8 cellular contexts compared by ENCODE assay signal in genomic region chrX:23317799-23318724, GRCh38. TPM values are rescaled to one million over a fixed set of nuclear protein-coding genes. Genes with fewer than 3 reads are reported as not detected.
DNase-seq lines count a peak whose midpoint lies in the region; ATAC-seq, FAIRE-seq and TF ChIP-seq lines count a peak whose summit lies in the region.

No MANE protein-coding gene starts in this region.

- H3K4me2 ChIP-seq in GM12878 (ENCODE audit: control insufficient read depth, insufficient read depth), result no peak overlapping the region

- H3K27me3 ChIP-seq in A673 (replicated peaks; ENCODE audit: insufficient read depth, low read depth, low read length, poor library complexity) (no peaks in the 10 kb centered on the region), GM12878 (replicated peaks in 1 of 2; ENCODE audit: control insufficient read depth in 2 of 2, insufficient read depth in 2 of 2, low read length in 1 of 2) (no peaks in the 10 kb centered on the region), lung (ENCODE audit: control insufficient read depth, insufficient read depth) (no peaks in the 10 kb centered on the region)

- H3K9me3 ChIP-seq in A673 (ENCODE audit: low read depth, low read length, poor library complexity, severe bottlenecking), result no peaks in the 10 kb centered on the region
- no peaks in the 10 kb centered on the region for H3K9me3 ChIP-seq in GM12878 (replicated peaks; ENCODE audit: control insufficient read depth, insufficient read depth, low read length)
- no peaks in the 10 kb centered on the region for H3K9me3 ChIP-seq in lung (ENCODE audit: control insufficient read depth in 2 of 2, insufficient read depth in 1 of 2, low read length in 1 of 2)

- H3K4me1 ChIP-seq in A673 (ENCODE audit: insufficient read depth, low read length, poor library complexity, severe bottlenecking) (no peaks in the 10 kb centered on the region), GM12878 (ENCODE audit: control insufficient read depth, insufficient read depth, low read length) (no peaks in the 10 kb centered on the region), lung (ENCODE audit: control insufficient read depth in 2 of 2, insufficient read depth in 2 of 2, low read length in 2 of 2) (no peaks in the 10 kb centered on the region)

- CTCF ChIA-PET in A673 (lab: Charles Lee), result interaction anchor here (0.6 kb wide), 2 partner anchors 652 to 877 kb away, joined by 3 read pairs; no protein-coding TSS in a partner anchor
- CTCF ChIA-PET in GM12878 (lab: Yijun Ruan, JAX), result interaction anchor here (0.7 to 1.4 kb wide), 17 partner anchors 9 to 1333 kb away, joined by 3 to 23 read pairs (median 3); no protein-coding TSS in a partner anchor

- peak; percentile 68 for ATAC-seq in HG02623 (IDR thresholded peaks at IDR 0.05; ENCODE audit: unreplicated experiment)
- peak; percentile 99 for ATAC-seq in GM12878
- ATAC-seq in lung (ENCODE audit: insufficient read depth, low FRiP score), result peak; percentile 90

- H2AFZ ChIP-seq in GM12878 (ENCODE audit: control insufficient read depth, low read depth, low read length), result no peak overlapping the region

- TF ChIP-seq CTCF in A673 (conservative IDR thresholded peaks at IDR 0.05; ENCODE audit: low read depth, low read length) (peak; percentile 92), GM12878 (IDR thresholded peaks at IDR 0.05 in 2 of 3, conservative IDR thresholded peaks at IDR 0.05 in 1 of 3; ENCODE audit: control insufficient read depth in 2 of 3, extremely low read depth in 1 of 3, insufficient read depth in 1 of 3, low read depth in 3 of 3, low read length in 3 of 3) (peak; percentile 76 to 96 (median 88)), lung (IDR thresholded peaks at IDR 0.05; ENCODE audit: control extremely low read depth, extremely low read depth) (peak; percentile 25)

- intact Hi-C loops in A673 (cut with micrococcal nuclease; ENCODE audit: unreplicated experiment), result loop anchor here (2.0 to 10.0 kb wide), 2 partner anchors 303 to 1181 kb away; no protein-coding TSS in a partner anchor
- intact Hi-C loops in GM12878 (cut with micrococcal nuclease; ENCODE audit: unreplicated experiment), result loop anchor here (2.0 to 10.0 kb wide), 2 partner anchors 237 to 309 kb away; no protein-coding TSS in a partner anchor

- DNase-seq in A673 (ENCODE audit: low spot score) (peak; percentile 51), GM12891 (ENCODE audit: insufficient read length, low spot score) (no peak), NCI-H748 treated with DMSO at 0.1 percent for 48 hours (lab: John Stamatoyannopoulos, UW) (peak; percentile 6), GM12878 (ENCODE audit: low read depth, low spot score) (no peak), lung (ENCODE audit: low spot score) (peak; percentile 34), NCI-H2029 (lab: John Stamatoyannopoulos, UW) (no peak), MV-4-11 (lab: John Stamatoyannopoulos, UW) (no peak)

- peak; percentile 60 for TF ChIP-seq RAD21 in GM12878 (IDR thresholded peaks at IDR 0.05; ENCODE audit: insufficient read depth, low read depth, low read length)

- POLR2A ChIA-PET in A673 (lab: Charles Lee; ENCODE audit: low non-redundant PET) (no interaction called here), GM12878 (lab: Charles Lee) (interaction anchor here (0.6 kb wide), 1 partner anchor 200 kb away, joined by 3 read pairs; no protein-coding TSS in a partner anchor)

- RAD21 ChIA-PET in GM12878 (lab: Charles Lee; ENCODE audit: unreplicated experiment), result interaction anchor here (0.9 to 1.4 kb wide), 4 partner anchors 310 to 1333 kb away, joined by 3 to 21 read pairs (median 5); no protein-coding TSS in a partner anchor

- peak; percentile 85 for FAIRE-seq in GM12891 (lab: Jason Lieb, UNC)
- FAIRE-seq in GM12878 (lab: Jason Lieb, UNC), result peak; percentile 74

- no peak overlapping the region for H3K9ac ChIP-seq in GM12878 (ENCODE audit: control insufficient read depth, insufficient read depth, low read length)

- H3K36me3 ChIP-seq in A673 (ENCODE audit: insufficient read depth, low read length, poor library complexity, severe bottlenecking), result no peaks in the 10 kb centered on the region
- H3K36me3 ChIP-seq in GM12878 (ENCODE audit: control insufficient read depth in 2 of 2, insufficient read depth in 2 of 2, low read length in 1 of 2), result no peaks in the 10 kb centered on the region
- no peaks in the 10 kb centered on the region for H3K36me3 ChIP-seq in lung (ENCODE audit: control insufficient read depth in 2 of 2, insufficient read depth in 2 of 2, low read length in 2 of 2)

- no peak overlapping the region for H3K4me3 ChIP-seq in A673 (ENCODE audit: low read depth, low read length, poor library complexity, severe bottlenecking)
- no peak overlapping the region for H3K4me3 ChIP-seq in GM12878
- H3K4me3 ChIP-seq in lung, result no peak overlapping the region

- H3K79me2 ChIP-seq in GM12878 (ENCODE audit: control insufficient read depth, insufficient read depth, low read length), result no peaks in the 10 kb centered on the region

- BruUV-seq in A673 (replicated peaks; lab: Mats Ljungman, UMichigan) (no TSS peak), GM12878 (replicated peaks; lab: Mats Ljungman, UMichigan) (no TSS peak)

- no peaks in the 10 kb centered on the region for H4K20me1 ChIP-seq in GM12878 (ENCODE audit: control insufficient read depth, insufficient read depth)

- SMC1A ChIA-PET in GM12878 (lab: Charles Lee; ENCODE audit: uncharacterized antibody, unreplicated experiment), result interaction anchor here (0.6 to 1.6 kb wide), 7 partner anchors 15 to 1338 kb away, joined by 3 to 13 read pairs (median 4); no protein-coding TSS in a partner anchor

- in situ Hi-C loops in GM12878 (cut with MboI), result no loop called here

- TF ChIP-seq POLR2A in GM12891 (IDR thresholded peaks at IDR 0.05; ENCODE audit: low read depth, low read length), result no peak
- TF ChIP-seq POLR2A in GM12878 (IDR thresholded peaks at IDR 0.05; ENCODE audit: low read depth, low read length), result no peak

- H3K27ac ChIP-seq in A673 (ENCODE audit: low read depth, low read length, poor library complexity, severe bottlenecking), result no peak overlapping the region
- H3K27ac ChIP-seq in GM12878 (ENCODE audit: control insufficient read depth, insufficient read depth), result no peak overlapping the region
- H3K27ac ChIP-seq in lung (ENCODE audit: low read depth in 1 of 2, low read length in 1 of 2), result no peak overlapping the region

- TF ChIP-seq EP300 in GM12878 (IDR thresholded peaks at IDR 0.05; ENCODE audit: borderline replicate concordance in 1 of 2, control insufficient read depth in 1 of 2, low read depth in 2 of 2, low read length in 2 of 2), result no peak

- WGBS in GM12878 (ENCODE audit: insufficient coverage, insufficient replicate concordance, low lambda C conversion rate, missing lambda C conversion rate), result 5% methylated on average over 11 of the region's 11 CpGs
- WGBS in lung, 2 donors, result 43 to 48% methylated on average over 10 to 11 of the region's 11 CpGs

TF ChIP-seq in GM12891, 5 proteins besides CTCF, POLR2A, EP300 and RAD21:
- TF ChIP-seq POLR2AphosphoS5 (IDR thresholded peaks at IDR 0.05; ENCODE audit: low read depth, low read length) (no peak), PAX5 (IDR thresholded peaks at IDR 0.05; ENCODE audit: insufficient read depth, low read length, severe bottlenecking) (no peak), SPI1 (IDR thresholded peaks at IDR 0.05; ENCODE audit: low read depth, low read length) (no peak), POU2F2 (IDR thresholded peaks at IDR 0.05; ENCODE audit: low read depth, low read length) (no peak), TAF1 (IDR thresholded peaks at IDR 0.05; ENCODE audit: low read depth, low read length) (no peak)

TF ChIP-seq in GM12878, 131 proteins besides CTCF, POLR2A, EP300 and RAD21 (continues in another document):
- TF ChIP-seq RAD51 (IDR thresholded peaks at IDR 0.05) (no peak), FOXK2 (IDR thresholded peaks at IDR 0.05) (no peak), SMC3 (IDR thresholded peaks at IDR 0.05; ENCODE audit: borderline replicate concordance, low read length) (peak; percentile 57; the same call in 1 of the 2 replicates), RBBP5 (conservative IDR thresholded peaks at IDR 0.05) (no peak), IRF4 (IDR thresholded peaks at IDR 0.05; ENCODE audit: low read depth, low read length) (0 out of 2 replicates have a peak, but pooled peaks have one; percentile 26), SMAD1 (IDR thresholded peaks at IDR 0.05; ENCODE audit: low read depth, partially characterized antibody) (no peak), CBX3 (IDR thresholded peaks at IDR 0.05; ENCODE audit: borderline replicate concordance, low read depth) (no peak)

RNA-seq across cellular contexts. Expression of gene PTCHD1, which starts 16.6 kb away (rescaled TPM):
- total RNA-seq in A673 (2021) (0.02 TPM in 1 of 2 replicates, not detected in the other), GM12878 (2014; rRNA removed) (not detected in 2 replicates), GM12878 (2014; rRNA removed; fragmentation: Illumina TruSeq; extraction: Trizol) (not detected in 2 replicates), GM12878 (2021) (not detected in 2 replicates), lung (under 1 TPM; 0.28 to 0.48 TPM)
- polyA plus RNA-seq in GM12891 (2012; ENCODE audit: low read depth, missing spikeins), result not detected
- not detected in 2 replicates for total RNA-seq in GM12878 (2013; cell fraction: nucleolus; rRNA removed)
- not detected for polyA plus RNA-seq in GM12878 (2011; ENCODE audit: low read depth)
- polyA plus RNA-seq in GM12878 (2011; rRNA removed) (not detected in 2 replicates), GM12878 (2014; fragmentation: Illumina TruSeq; extraction: Trizol) (not detected in 2 replicates), GM12878 (2014; fragmentation: Nextera tagmentation; extraction: Ambion mirVana) (not detected), GM12878 (2014; rRNA removed) (not detected in 2 replicates), GM12878 (2016; fragmentation: Nextera tagmentation; extraction: Ambion mirVana) (not detected), lung (under 1 TPM; 0.01 to 0.35 TPM)
- not detected in 2 replicates for polyA plus RNA-seq in GM12878 (2011; cell fraction: cytosol; rRNA removed)
- polyA plus RNA-seq in GM12878 (2011; cell fraction: nucleus; rRNA removed), result not detected in 2 replicates
- not detected in 2 replicates for polyA plus RNA-seq in GM12878 (2012)
- polyA minus RNA-seq in GM12878 (2011; rRNA and poly(A)+ RNA removed), result not detected in 2 replicates
- not detected in 2 replicates for polyA minus RNA-seq in GM12878 (2011; cell fraction: cytosol; rRNA and poly(A)+ RNA removed)
- not detected in 2 replicates for polyA minus RNA-seq in GM12878 (2011; cell fraction: nucleus; rRNA and poly(A)+ RNA removed)

Comparison
In these comparisons a context has a peak if more than half of its experiments do, and no peak if none do; other contexts are left out.
1. DNase-seq: peak in A673 (single experiment), NCI-H748 treated with DMSO at 0.1 percent for 48 hours (single experiment) and lung (single experiment); none in GM12891 (single experiment), GM12878 (single experiment), NCI-H2029 (single experiment) and MV-4-11 (single experiment).
2. CTCF ChIP-seq: peak in every context shown above with its lines; median percentile 92 in A673; 88 in GM12878; 25 in lung.
3. Peak in every context shown above with its lines, with median percentiles within 50 percentile points of each other: ATAC-seq.